13 cellular contexts compared by ENCODE assay signal in genomic region chr3:17052348-17052747, GRCh38.
DNase-seq lines count a peak whose midpoint lies in the region; ATAC-seq lines count a peak whose summit lies in the region.
"Had no signal": no experiment of that assay in that cellular context is flagged by ENCODE, and none has a peak within 500 bp of the region (broad histone marks: within the 10 kb centered on the region; RNA-seq: fewer than 3 reads in every experiment).

No MANE protein-coding gene starts in this region.

- peaks cover 51% of the 10 kb centered on the region for H3K4me1 Mint-ChIP-seq in stimulated activated memory B cell treated with anti-CD40 and anti-IgM and Interleukin-4, amounts not matched to agents 10 μg/mL and 1 μg/mL and 100 μg/mL, for 72 hours

- H3K4me3 Mint-ChIP-seq in stimulated activated memory B cell treated with anti-CD40 and anti-IgM and Interleukin-4, amounts not matched to agents 10 μg/mL and 1 μg/mL and 100 μg/mL, for 72 hours, result no peak overlapping the region
- H3K4me3 Mint-ChIP-seq: brain had no signal

- no peaks in the 10 kb centered on the region for H3K27me3 Mint-ChIP-seq in stimulated activated memory B cell treated with anti-CD40 and anti-IgM and Interleukin-4, amounts not matched to agents 10 μg/mL and 1 μg/mL and 100 μg/mL, for 72 hours
- H3K27me3 Mint-ChIP-seq: brain had no signal

- H3K27ac Mint-ChIP-seq in stimulated activated memory B cell treated with anti-CD40 and anti-IgM and Interleukin-4, amounts not matched to agents 10 μg/mL and 1 μg/mL and 100 μg/mL, for 72 hours, result no peak overlapping the region
- H3K27ac Mint-ChIP-seq: brain had no signal

- H3K36me3 Mint-ChIP-seq in stimulated activated memory B cell treated with anti-CD40 and anti-IgM and Interleukin-4, amounts not matched to agents 10 μg/mL and 1 μg/mL and 100 μg/mL, for 72 hours, result peaks cover 90% of the 10 kb centered on the region

- peak; percentile 64 for ATAC-seq in HG02588 (IDR thresholded peaks at IDR 0.05; ENCODE audit: unreplicated experiment)
- peak; percentile 54 for ATAC-seq in HG03469 (IDR thresholded peaks at IDR 0.05; ENCODE audit: unreplicated experiment)
- ATAC-seq in stimulated activated memory B cell treated with anti-CD40 and anti-IgM and Interleukin-4, amounts not matched to agents 10 μg/mL and 1 μg/mL and 100 μg/mL, for 72 hours, result peak; percentile 83
- ATAC-seq in HG02970 (IDR thresholded peaks at IDR 0.05; ENCODE audit: low FRiP score, unreplicated experiment), result no peak
- no peak for ATAC-seq in HG03457 (IDR thresholded peaks at IDR 0.05; ENCODE audit: unreplicated experiment)

- H3K9me3 Mint-ChIP-seq in stimulated activated memory B cell treated with anti-CD40 and anti-IgM and Interleukin-4, amounts not matched to agents 10 μg/mL and 1 μg/mL and 100 μg/mL, for 72 hours, result peaks cover 3% of the 10 kb centered on the region

- peak; percentile 75 for DNase-seq in SIG-M5 treated with dmso at 0.1 percent for 504 hours (lab: John Stamatoyannopoulos, UW; ENCODE audit: unreplicated experiment)
- no peak for DNase-seq in SIG-M5 (lab: John Stamatoyannopoulos, UW)
- DNase-seq in activated T-cell treated with anti-CD3 and anti-CD28 coated beads, Interleukin-2, amount 50 U/mL, for 48 hours, result no peak
- DNase-seq: IMR-90; NCI-H2107; ovary; stimulated activated naive CD4-positive, alpha-beta T cell treated with Interleukin-2 at 50 U/mL for 16 hours had no signal

Comparison
In these comparisons a context has a peak if more than half of its experiments do, and no peak if none do; other contexts are left out.
1. ATAC-seq: peak in HG02588 (single experiment), HG03469 (single experiment) and stimulated activated memory B cell treated with anti-CD40 and anti-IgM and Interleukin-4, amounts not matched to agents 10 μg/mL and 1 μg/mL and 100 μg/mL, for 72 hours (single experiment); none in HG02970 (single experiment) and HG03457 (single experiment).